9 cellular contexts compared by ENCODE assay signal in genomic region chr22:35838849-35839646, GRCh38.
DNase-seq lines count a peak whose midpoint lies in the region; ATAC-seq and TF ChIP-seq lines count a peak whose summit lies in the region.
"Had no signal": no experiment of that assay in that cellular context is flagged by ENCODE, and none has a peak within 500 bp of the region (broad histone marks: within the 10 kb centered on the region; RNA-seq: fewer than 3 reads in every experiment).

No MANE protein-coding gene starts in this region.

- peak overlapping the region; percentile 88 for H3K4me2 ChIP-seq in osteoblast (ENCODE audit: insufficient read depth, low read length)

- no peaks in the 10 kb centered on the region for H3K27me3 ChIP-seq in HUES6 (ENCODE audit: control insufficient read depth, insufficient read depth, low read length)
- H3K27me3 ChIP-seq in osteoblast (ENCODE audit: insufficient read depth, low read length) = no peaks in the 10 kb centered on the region

- peak overlapping the region; percentile 76 for H3K9ac ChIP-seq in HUES6 (ENCODE audit: low read length)

- no peaks in the 10 kb centered on the region for H3K9me3 ChIP-seq in HUES6 (ENCODE audit: control insufficient read depth, insufficient read depth, low read depth, low read length)
- H3K9me3 ChIP-seq in osteoblast (ENCODE audit: low read depth, low read length) = no peaks in the 10 kb centered on the region

- ATAC-seq in GM18519 (IDR thresholded peaks at IDR 0.05; ENCODE audit: low FRiP score, unreplicated experiment) (no peak), GM18867 (IDR thresholded peaks at IDR 0.05; ENCODE audit: unreplicated experiment) (no peak)

- H3K36me3 ChIP-seq in HUES6 (ENCODE audit: control insufficient read depth, insufficient read depth, low read length) (no peaks in the 10 kb centered on the region), osteoblast (ENCODE audit: insufficient read depth, low read length) (no peaks in the 10 kb centered on the region)

- peaks cover 28% of the 10 kb centered on the region for H4K20me1 ChIP-seq in osteoblast (ENCODE audit: insufficient read depth, low read length)

- in situ Hi-C loops in SK-MEL-5 (cut with HindIII; ENCODE audit: low pct_unique_long_range_greater_than_20kb, low sequenced_read_pairs) = no loop called here

- DNase-seq in Ammon's horn (ENCODE audit: low spot score) = peak; percentile 54
- DNase-seq in SK-MEL-5 (ENCODE audit: low read depth, low spot score) = peak; percentile 70
- DNase-seq in fibroblast of mammary gland (ENCODE audit: low read depth) = peak; percentile 82
- DNase-seq in osteoblast (ENCODE audit: insufficient read length, low spot score, missing footprints) = no peak
- no peak for DNase-seq in NK-92 (lab: John Stamatoyannopoulos, UW; ENCODE audit: unreplicated experiment)

- H3K4me3 ChIP-seq in HUES6 (ENCODE audit: low read depth, low read length) (peak overlapping the region; percentile 89), fibroblast of mammary gland (ENCODE audit: control insufficient read depth, low read depth, low read length) (peak overlapping the region; percentile 86), osteoblast (ENCODE audit: insufficient read depth, low read length) (peak overlapping the region; percentile 81)

- peaks cover 67% of the 10 kb centered on the region for H3K79me2 ChIP-seq in osteoblast (ENCODE audit: insufficient read depth, low read length)

- H2AFZ ChIP-seq in osteoblast (ENCODE audit: low read length) = no peak overlapping the region

- H3K27ac ChIP-seq in HUES6 (ENCODE audit: low read depth, low read length) = peak overlapping the region; percentile 81; the same call in 1 of the 2 replicates
- peak overlapping the region; percentile 74 for H3K27ac ChIP-seq in osteoblast (ENCODE audit: low read depth, low read length)
- H3K27ac ChIP-seq: HL-60 had no signal

- H3K4me1 ChIP-seq in HUES6 (ENCODE audit: control insufficient read depth, insufficient read depth, low read length) = peaks cover 61% of the 10 kb centered on the region
- H3K4me1 ChIP-seq in osteoblast (ENCODE audit: insufficient read depth, low read length) = peaks cover 50% of the 10 kb centered on the region

- TF ChIP-seq CTCF in fibroblast of mammary gland (conservative IDR thresholded peaks at IDR 0.05; ENCODE audit: control insufficient read depth, insufficient read depth, low read depth, low read length) (peak; percentile 67), osteoblast (IDR thresholded peaks at IDR 0.05; ENCODE audit: extremely low read depth, low read depth, low read length) (peak; percentile 63)

Comparison
In these comparisons a context has a peak if more than half of its experiments do, and no peak if none do; other contexts are left out.
1. DNase-seq: peak in Ammon's horn (single experiment), SK-MEL-5 (single experiment) and fibroblast of mammary gland (single experiment); none in osteoblast (single experiment) and NK-92 (single experiment).
2. Peak in every context shown above with its lines, with median percentiles within 50 percentile points of each other: H3K4me3 ChIP-seq.